ENCODE assay signal across 2 cellular contexts in the genomic region with DNA sequence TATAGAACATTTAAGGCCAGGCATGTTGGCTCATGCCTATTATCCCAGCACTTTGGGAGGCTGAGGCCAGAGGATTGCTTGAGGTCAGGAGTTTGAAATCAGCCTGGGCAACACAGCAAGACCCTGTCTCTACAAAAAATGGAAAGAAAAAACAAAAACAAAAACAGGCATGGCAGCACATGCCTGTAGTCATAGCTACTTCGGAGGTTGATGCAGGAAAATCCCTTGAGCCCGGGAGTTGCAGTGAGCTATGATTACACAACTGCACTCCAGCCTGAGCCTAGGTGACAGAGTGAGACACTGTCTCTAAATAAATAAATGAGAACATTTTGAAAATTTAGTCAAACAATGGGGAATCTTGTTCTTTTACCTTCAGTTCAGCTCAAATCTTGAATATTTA.
TF ChIP-seq lines count a peak whose summit lies in the region.

No MANE protein-coding gene starts in this region.

TF ChIP-seq in IMR-90, 13 proteins besides CTCF, POLR2A, EP300 and RAD21:
- TF ChIP-seq FOS (IDR thresholded peaks at IDR 0.05; ENCODE audit: low read depth, low read length) (no peak), CEBPB (IDR thresholded peaks at IDR 0.05; ENCODE audit: low read depth, low read length) (peak; percentile 50)
- TF ChIP-seq, protein P1, sequence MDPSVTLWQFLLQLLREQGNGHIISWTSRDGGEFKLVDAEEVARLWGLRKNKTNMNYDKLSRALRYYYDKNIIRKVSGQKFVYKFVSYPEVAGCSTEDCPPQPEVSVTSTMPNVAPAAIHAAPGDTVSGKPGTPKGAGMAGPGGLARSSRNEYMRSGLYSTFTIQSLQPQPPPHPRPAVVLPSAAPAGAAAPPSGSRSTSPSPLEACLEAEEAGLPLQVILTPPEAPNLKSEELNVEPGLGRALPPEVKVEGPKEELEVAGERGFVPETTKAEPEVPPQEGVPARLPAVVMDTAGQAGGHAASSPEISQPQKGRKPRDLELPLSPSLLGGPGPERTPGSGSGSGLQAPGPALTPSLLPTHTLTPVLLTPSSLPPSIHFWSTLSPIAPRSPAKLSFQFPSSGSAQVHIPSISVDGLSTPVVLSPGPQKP (IDR thresholded peaks at IDR 0.05; ENCODE audit: borderline replicate concordance, low read depth, low read length) = no peak

TF ChIP-seq in WTC11, 78 proteins besides CTCF, POLR2A, EP300 and RAD21:
- peak; percentile 39; the same call in 1 of the 2 replicates for TF ChIP-seq ZNF121 (CRISPR knock-in tag; IDR thresholded peaks at IDR 0.05)
- TF ChIP-seq ELF4 (CRISPR knock-in tag; IDR thresholded peaks at IDR 0.05; ENCODE audit: low read depth) = no peak
